ENCODE assay signal across 25 cellular contexts in the genomic region with DNA sequence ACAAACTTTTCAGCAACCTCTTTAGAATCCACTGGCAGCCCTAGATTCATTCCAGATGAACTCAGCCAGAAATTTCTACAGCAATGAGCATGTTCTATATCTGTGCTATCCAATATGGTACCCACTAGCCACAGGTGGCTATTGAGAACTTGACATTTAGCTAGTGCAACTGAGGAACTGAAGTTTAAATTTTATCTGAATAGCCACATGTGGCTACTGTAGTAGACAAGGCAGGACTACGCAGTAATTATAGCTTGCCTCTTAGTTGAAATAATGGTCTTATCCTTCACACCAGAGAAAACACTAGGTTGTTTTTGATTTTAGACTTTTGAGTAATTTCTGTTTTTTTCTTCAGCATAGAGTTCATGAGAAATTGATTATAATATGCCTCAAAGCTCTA. TPM values are rescaled to one million over a fixed set of nuclear protein-coding genes. Genes with fewer than 3 reads are reported as not detected.
DNase-seq lines count a peak whose midpoint lies in the region; FAIRE-seq and TF ChIP-seq lines count a peak whose summit lies in the region.
"Had no signal": no experiment of that assay in that cellular context is flagged by ENCODE, and none has a peak within 500 bp of the region (broad histone marks: within the 10 kb centered on the region; RNA-seq: fewer than 3 reads in every experiment).

No MANE protein-coding gene starts in this region.

- H3K36me3 ChIP-seq in GM23248 (ENCODE audit: low read depth) (no peaks in the 10 kb centered on the region), ascending aorta (no peaks in the 10 kb centered on the region), smooth muscle cell (ENCODE audit: low read depth) (no peaks in the 10 kb centered on the region)
- H3K36me3 ChIP-seq: BE2C; BLaER1 treated with 17β-estradiol and CSF1 and Interleukin-3, amounts not matched to agents 10 nM and 100 nM had no signal

- no peaks in the 10 kb centered on the region for H3K9me3 ChIP-seq in GM23248 (ENCODE audit: low read depth)
- no peaks in the 10 kb centered on the region for H3K9me3 ChIP-seq in ascending aorta
- no peaks in the 10 kb centered on the region for H3K9me3 ChIP-seq in smooth muscle cell (replicated peaks; ENCODE audit: low read depth)
- H3K9me3 ChIP-seq: A549, BE2C had no signal

- H3K27ac Mint-ChIP-seq in activated naive CD8-positive, alpha-beta T cell treated with anti-CD3 and anti-CD28 coated beads for 36 hours: no peak overlapping the region
- H3K27ac Mint-ChIP-seq: CD14-positive monocyte; CD4-positive, alpha-beta T cell; GM23338; H9 had no signal

- H3K4me2 ChIP-seq in GM23248 (ENCODE audit: unreplicated experiment) (no peak overlapping the region), smooth muscle cell (no peak overlapping the region)
- H3K4me2 ChIP-seq: A549; BLaER1 treated with 17β-estradiol and CSF1 and Interleukin-3, amounts not matched to agents 10 nM and 100 nM; GM23338 had no signal

- DNase-seq in GM23248 (no peak), ascending aorta (ENCODE audit: low spot score in 2 of 2) (no peak), smooth muscle cell (lab: John Stamatoyannopoulos, UW; ENCODE audit: unreplicated experiment) (no peak), DMS79 (lab: John Stamatoyannopoulos, UW) (no peak), dedifferentiated amniotic fluid mesenchymal stem cell (ENCODE audit: extremely low spot score) (no peak)
- DNase-seq in activated naive CD8-positive, alpha-beta T cell treated with anti-CD3 and anti-CD28 coated beads for 36 hours: no peak
- DNase-seq: 8988T; ACHN; AML-193; BE2C; Calu3; CD4-positive, alpha-beta T cell; CD8-positive, alpha-beta memory T cell; DMS53; DND-41; H9; HFFc6 had no signal

- H3K9me2 ChIP-seq in GM23248 (ENCODE audit: insufficient read depth): no peaks in the 10 kb centered on the region

- in situ Hi-C loops in GM23248 (cut with MboI): loop anchor here (25.0 kb wide), 1 partner anchor 387 kb away; a partner anchor contains a TSS

- H4K20me1 ChIP-seq in GM23248 (ENCODE audit: insufficient read depth) (no peaks in the 10 kb centered on the region), smooth muscle cell (ENCODE audit: low read depth) (no peaks in the 10 kb centered on the region)

- peak; percentile 53 for FAIRE-seq in colon (lab: Jason Lieb, UNC)
- FAIRE-seq: G401.6, GM12892, GM19239 had no signal

- H3K36me3 Mint-ChIP-seq in activated naive CD8-positive, alpha-beta T cell treated with anti-CD3 and anti-CD28 coated beads for 36 hours: no peaks in the 10 kb centered on the region

- H3K4me3 ChIP-seq in GM23248 (no peak overlapping the region), ascending aorta (no peak overlapping the region), smooth muscle cell (no peak overlapping the region)
- H3K4me3 ChIP-seq: A549; BLaER1 treated with 17β-estradiol and CSF1 and Interleukin-3, amounts not matched to agents 10 nM and 100 nM; GM23338 had no signal

- peaks cover 20% of the 10 kb centered on the region for H3F3A ChIP-seq in GM23248 (ENCODE audit: insufficient read depth)
- H3F3A ChIP-seq in smooth muscle cell (ENCODE audit: low read depth): no peaks in the 10 kb centered on the region

- H3K27me3 Mint-ChIP-seq in activated naive CD8-positive, alpha-beta T cell treated with anti-CD3 and anti-CD28 coated beads for 36 hours: no peaks in the 10 kb centered on the region
- H3K27me3 Mint-ChIP-seq: CD4-positive, alpha-beta T cell had no signal

- WGBS in GM23248 (ENCODE audit: low coverage in 1 of 2, low lambda C conversion rate in 2 of 2, missing lambda C conversion rate in 2 of 2), 2 experiments: 93 to 100% methylated on average over 1 of the region's 1 CpG
- 82% methylated on average over 1 of the region's 1 CpG for WGBS in smooth muscle cell (ENCODE audit: low lambda C conversion rate)

- H3K9ac ChIP-seq in GM23248: no peak overlapping the region
- H3K9ac ChIP-seq in smooth muscle cell (ENCODE audit: low read depth): no peak overlapping the region
- H3K9ac ChIP-seq: BLaER1 treated with 17β-estradiol and CSF1 and Interleukin-3, amounts not matched to agents 10 nM and 100 nM had no signal

- TF ChIP-seq CTCF in ascending aorta (IDR thresholded peaks at IDR 0.05) (no peak), smooth muscle cell (IDR thresholded peaks at IDR 0.05; ENCODE audit: borderline replicate concordance, insufficient read depth, poor library complexity, severe bottlenecking) (no peak)

- peaks cover 19% of the 10 kb centered on the region; the same call in 1 of the 2 replicates for H3K4me1 ChIP-seq in GM23248 (ENCODE audit: insufficient read depth)
- H3K4me1 ChIP-seq in ascending aorta: no peaks in the 10 kb centered on the region
- H3K4me1 ChIP-seq in smooth muscle cell (ENCODE audit: low read depth): no peaks in the 10 kb centered on the region

- H3K27ac ChIP-seq in GM23248 (peak overlapping the region; percentile 61), ascending aorta (peak overlapping the region; percentile 26 to 64), smooth muscle cell (ENCODE audit: low read depth) (peak overlapping the region; percentile 84)
- H3K27ac ChIP-seq: A549; BLaER1 treated with 17β-estradiol and CSF1 and Interleukin-3, amounts not matched to agents 10 nM and 100 nM had no signal

- H3K79me2 ChIP-seq in GM23248 (ENCODE audit: insufficient read depth) (0 out of 2 replicates have a peak, but pooled peaks cover 10% of the 10 kb centered on the region), smooth muscle cell (ENCODE audit: low read depth) (no peaks in the 10 kb centered on the region)

- H3K4me3 Mint-ChIP-seq in activated naive CD8-positive, alpha-beta T cell treated with anti-CD3 and anti-CD28 coated beads for 36 hours: no peak overlapping the region
- H3K4me3 Mint-ChIP-seq: CD14-positive monocyte; CD4-positive, alpha-beta T cell; GM23338; H9; HFFc6 had no signal

- H2AFZ ChIP-seq in GM23248 (no peak overlapping the region), smooth muscle cell (ENCODE audit: low read depth) (no peak overlapping the region)
- H2AFZ ChIP-seq: GM23338 had no signal

- H3K27me3 ChIP-seq in GM23248 (replicated peaks; ENCODE audit: insufficient read depth): no peaks in the 10 kb centered on the region
- H3K27me3 ChIP-seq in ascending aorta: no peaks in the 10 kb centered on the region
- no peaks in the 10 kb centered on the region for H3K27me3 ChIP-seq in smooth muscle cell (ENCODE audit: low read depth)
- H3K27me3 ChIP-seq: BE2C had no signal

- no peaks in the 10 kb centered on the region for H3K9me3 Mint-ChIP-seq in activated naive CD8-positive, alpha-beta T cell treated with anti-CD3 and anti-CD28 coated beads for 36 hours
- H3K9me3 Mint-ChIP-seq: CD4-positive, alpha-beta T cell; CD8-positive, alpha-beta memory T cell; GM23338; HFFc6 had no signal

- intact Hi-C loops in ascending aorta (cut with DNase I): loop anchor here (5.0 kb wide), 1 partner anchor 128 kb away; no protein-coding TSS in a partner anchor

- peaks cover 5% of the 10 kb centered on the region for H3K4me1 Mint-ChIP-seq in activated naive CD8-positive, alpha-beta T cell treated with anti-CD3 and anti-CD28 coated beads for 36 hours

RNA-seq across cellular contexts. Expression of a gene that starts 2.6 kb away (rescaled TPM):
- total RNA-seq in GM23248 (2014; rRNA removed; shearing (Covaris generic)): 2.2 and 4.3 TPM in 2 replicates
- polyA plus RNA-seq in GM23248 (2016; fragmentation: Nextera tagmentation; extraction: Ambion mirVana) (2.4 and 2.5 TPM in 2 replicates), smooth muscle cell (1.2 and 1.9 TPM in 2 replicates)
- total RNA-seq in ascending aorta (4.5 TPM), smooth muscle cell (2.5 and 2.6 TPM in 2 replicates)
- total RNA-seq in activated naive CD8-positive, alpha-beta T cell treated with anti-CD3 and anti-CD28 coated beads for 36 hours: under 1 TPM; 0.84 to 0.89 TPM

RNA-seq across cellular contexts. Expression of a gene that starts 38.6 kb away (rescaled TPM):
- 18.6 and 38.9 TPM in 2 replicates for total RNA-seq in GM23248 (2014; rRNA removed; shearing (Covaris generic))
- 38.9 and 40.4 TPM in 2 replicates for polyA plus RNA-seq in GM23248 (2016; fragmentation: Nextera tagmentation; extraction: Ambion mirVana)
- 1.5 TPM for total RNA-seq in ascending aorta
- total RNA-seq in smooth muscle cell: 25.8 and 42.3 TPM in 2 replicates
- 22.1 and 31.5 TPM in 2 replicates for polyA plus RNA-seq in smooth muscle cell
- total RNA-seq in activated naive CD8-positive, alpha-beta T cell treated with anti-CD3 and anti-CD28 coated beads for 36 hours: 10 to 100 TPM; 33.8 to 36.4 TPM
